11 cellular contexts compared by ENCODE assay signal in the genomic region with DNA sequence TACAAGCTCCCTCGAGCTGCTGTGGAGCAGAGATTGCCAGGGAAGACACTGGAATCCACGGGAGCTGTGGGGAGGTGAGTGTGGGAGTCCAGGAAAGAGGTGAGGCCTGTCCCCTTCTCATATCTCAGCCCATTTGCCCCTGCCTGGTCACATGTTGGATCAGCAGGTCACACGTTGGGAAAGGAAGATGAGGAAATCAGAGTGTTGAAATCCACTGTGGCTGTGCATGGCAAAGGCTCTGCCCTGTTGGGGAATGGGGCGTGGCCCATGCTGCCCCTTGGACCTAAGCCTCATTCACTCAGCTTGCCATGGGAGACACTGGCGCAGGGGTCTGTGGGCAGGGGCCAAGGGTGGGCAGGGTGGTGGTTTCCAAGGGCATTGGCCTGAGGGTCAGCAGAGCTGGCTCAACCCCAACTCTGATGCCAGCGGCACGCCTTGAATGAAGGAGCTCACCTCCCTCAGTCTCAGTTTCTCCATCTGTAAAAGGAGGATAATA.
DNase-seq lines count a peak whose midpoint lies in the region; ATAC-seq, FAIRE-seq and TF ChIP-seq lines count a peak whose summit lies in the region.
"Had no signal": no experiment of that assay in that cellular context is flagged by ENCODE, and none has a peak within 500 bp of the region (broad histone marks: within the 10 kb centered on the region; RNA-seq: fewer than 3 reads in every experiment).

No MANE protein-coding gene starts in this region.

- no peak overlapping the region for H3K4me3 ChIP-seq in mucosa of descending colon
- H3K4me3 ChIP-seq: tibial nerve had no signal

- H3K9me3 ChIP-seq in mucosa of descending colon (no peaks in the 10 kb centered on the region), T-helper 17 cell (ENCODE audit: control insufficient read depth, low read length, poor library complexity, severe bottlenecking) (no peaks in the 10 kb centered on the region)
- H3K9me3 ChIP-seq: tibial nerve had no signal

- TF ChIP-seq POLR2A in GM12891 (IDR thresholded peaks at IDR 0.05; ENCODE audit: low read depth, low read length) = no peak

- H3K4me1 Mint-ChIP-seq in CD14-positive monocyte = peaks cover 31% of the 10 kb centered on the region
- peaks cover 5% of the 10 kb centered on the region for H3K4me1 Mint-ChIP-seq in T-helper 17 cell

- ATAC-seq in esophagus mucosa (peak; percentile 86), mucosa of descending colon (peak; percentile 99), HG03460 (IDR thresholded peaks at IDR 0.05; ENCODE audit: unreplicated experiment) (no peak), T-helper 17 cell (no peak), HG02885 (IDR thresholded peaks at IDR 0.05; ENCODE audit: poor library complexity, unreplicated experiment) (no peak)

- no peaks in the 10 kb centered on the region for H3K36me3 ChIP-seq in mucosa of descending colon (ENCODE audit: low read depth)
- H3K36me3 ChIP-seq: tibial nerve had no signal

- no peaks in the 10 kb centered on the region for H3K4me1 ChIP-seq in mucosa of descending colon (ENCODE audit: low read depth)
- H3K4me1 ChIP-seq: tibial nerve had no signal

- DNase-seq in CD14-positive monocyte (ENCODE audit: low spot score) (peak; percentile 87), NOMO-1 (lab: John Stamatoyannopoulos, UW; ENCODE audit: unreplicated experiment in 2 of 2) (peak; percentile 87 to 89), mucosa of descending colon (peak; percentile 81 to 84 (median 83)), T-helper 17 cell (no peak), GM12891 (ENCODE audit: insufficient read length, low spot score) (no peak)
- DNase-seq: NCI-H748 treated with DMSO at 0.1 percent for 48 hours had no signal

- H3K9me3 Mint-ChIP-seq in CD14-positive monocyte = no peaks in the 10 kb centered on the region

- no peak for FAIRE-seq in GM12891 (lab: Jason Lieb, UNC)

- H3K27me3 Mint-ChIP-seq in CD14-positive monocyte (ENCODE audit: low read depth in 3 of 3) = peaks cover 0 to 2% (median 2%) of the 10 kb centered on the region in 3 donors
- H3K27me3 Mint-ChIP-seq in T-helper 17 cell = peaks cover 10% of the 10 kb centered on the region

- H3K4me3 Mint-ChIP-seq in CD14-positive monocyte (peak overlapping the region in 1 of 2 donors; percentile 35), T-helper 17 cell (no peak overlapping the region)
- H3K4me3 Mint-ChIP-seq: dendritic cell treated with granulocyte-macrophage colony-stimulating factor and Interleukin-4, amounts not matched to agents 40 ng/mL and 50 ng/mL, for 4 days had no signal

- TF ChIP-seq CTCF in CD14-positive monocyte (IDR thresholded peaks at IDR 0.05) (no peak), mucosa of descending colon (IDR thresholded peaks at IDR 0.05) (no peak)

- intact Hi-C loops in CD14-positive monocyte (cut with micrococcal nuclease) (loop anchor here in 1 of 2 donors (10.0 kb wide), 2 partner anchors 68 to 82 kb away; a partner anchor contains a TSS), mucosa of descending colon (cut with DNase I, micrococcal nuclease) (no loop called here)

- peaks cover 0 to 5% of the 10 kb centered on the region in 2 donors for H3K36me3 Mint-ChIP-seq in CD14-positive monocyte
- H3K36me3 Mint-ChIP-seq in T-helper 17 cell (ENCODE audit: low read depth) = no peaks in the 10 kb centered on the region

- peak overlapping the region; percentile 79 to 91 (median 84) for H3K27ac Mint-ChIP-seq in CD14-positive monocyte
- H3K27ac Mint-ChIP-seq in T-helper 17 cell = no peak overlapping the region
- H3K27ac Mint-ChIP-seq: dendritic cell treated with granulocyte-macrophage colony-stimulating factor and Interleukin-4, amounts not matched to agents 40 ng/mL and 50 ng/mL, for 4 days had no signal

TF ChIP-seq in GM12891, 5 proteins besides CTCF, POLR2A, EP300 and RAD21:
- TF ChIP-seq POLR2AphosphoS5 (IDR thresholded peaks at IDR 0.05; ENCODE audit: low read depth, low read length) = no peak
- no peak for TF ChIP-seq POU2F2 (IDR thresholded peaks at IDR 0.05; ENCODE audit: low read depth, low read length)
- TF ChIP-seq TAF1 (IDR thresholded peaks at IDR 0.05; ENCODE audit: low read depth, low read length) = no peak
- no peak for TF ChIP-seq SPI1 (IDR thresholded peaks at IDR 0.05; ENCODE audit: low read depth, low read length)
- TF ChIP-seq PAX5 (IDR thresholded peaks at IDR 0.05; ENCODE audit: insufficient read depth, low read length, severe bottlenecking) = no peak

Comparison
In these comparisons a context has a peak if more than half of its experiments do, and no peak if none do; other contexts are left out.
1. DNase-seq: peak in CD14-positive monocyte (single experiment), NOMO-1 (2 of 2) and mucosa of descending colon (3 of 3); none in T-helper 17 cell (0 of 3) and GM12891 (single experiment).
2. ATAC-seq: peak in esophagus mucosa (single experiment) and mucosa of descending colon (single experiment); none in HG03460 (single experiment), T-helper 17 cell (single experiment) and HG02885 (single experiment).